Comparison of ENCODE assay signal across 8 cellular contexts in genomic region chr1:12161662-12162458, GRCh38. TPM values are rescaled to one million over a fixed set of nuclear protein-coding genes. Genes with fewer than 3 reads are reported as not detected.
DNase-seq lines count a peak whose midpoint lies in the region; ATAC-seq, FAIRE-seq and TF ChIP-seq lines count a peak whose summit lies in the region.

No MANE protein-coding gene starts in this region.

- DNase-seq in CD4-positive, alpha-beta T cell: peak; percentile 43 to 69 (median 61)
- DNase-seq in T-helper 2 cell treated with Interferon-gamma antibody and Interleukin-4, amounts not matched to agents 5 μg/mL and 100 μg/mL, for 36 hours (ENCODE audit: low spot score): peak; percentile 88
- DNase-seq in GM12878 (ENCODE audit: low read depth, low spot score): peak; percentile 88
- peak; percentile 84 to 92 for DNase-seq in left colon
- peak; percentile 54 to 78 (median 61) for DNase-seq in stimulated activated CD4-positive, alpha-beta T cell treated with anti-CD3 and anti-CD28 coated beads, TNF-alpha, amount 100 ng/mL, for 24 hours (ENCODE audit: low read depth in 3 of 3)
- DNase-seq in germinal center (ENCODE audit: low spot score): no peak

- no TSS peak for BruUV-seq in GM12878 (replicated peaks; lab: Mats Ljungman, UMichigan)

- no peak overlapping the region for H3K4me3 ChIP-seq in GM12878

- WGBS in GM12878 (ENCODE audit: insufficient coverage, insufficient replicate concordance, low lambda C conversion rate, missing lambda C conversion rate): 2% methylated on average over 9 of the region's 9 CpGs

- H3K79me2 ChIP-seq in GM12878 (ENCODE audit: control insufficient read depth, insufficient read depth, low read length): peaks cover 3% of the 10 kb centered on the region

- H3K27me3 Mint-ChIP-seq in CD4-positive, alpha-beta T cell: no peaks in the 10 kb centered on the region
- H3K27me3 Mint-ChIP-seq in T-helper 2 cell treated with Interferon-gamma antibody and Interleukin-4, amounts not matched to agents 5 μg/mL and 100 μg/mL, for 36 hours (ENCODE audit: low read depth): no peaks in the 10 kb centered on the region

- CTCF ChIA-PET in CD4-positive, alpha-beta T cell (lab: Charles Lee): interaction anchor here (1.0 to 2.9 kb wide), 3 partner anchors 15 to 37 kb away, joined by 3 to 16 read pairs (median 8); no protein-coding TSS in a partner anchor
- CTCF ChIA-PET in GM12878 (lab: Yijun Ruan, JAX): interaction anchor here (1.0 to 4.1 kb wide), 8 partner anchors 10 to 48 kb away, joined by 3 to 47 read pairs (median 4); no protein-coding TSS in a partner anchor

- H3K9me3 ChIP-seq in CD4-positive, alpha-beta T cell (ENCODE audit: control insufficient read depth, low read length): no peaks in the 10 kb centered on the region
- H3K9me3 ChIP-seq in GM12878 (replicated peaks; ENCODE audit: control insufficient read depth, insufficient read depth, low read length): no peaks in the 10 kb centered on the region

- peak overlapping the region; percentile 47 for H3K27ac ChIP-seq in CD4-positive, alpha-beta T cell (ENCODE audit: low read depth, low read length)
- peak overlapping the region; percentile 89 for H3K27ac ChIP-seq in GM12878 (ENCODE audit: control insufficient read depth, insufficient read depth)

- POLR2A ChIA-PET in CD4-positive, alpha-beta T cell (lab: Charles Lee): interaction anchor here (0.7 to 5.5 kb wide), 9 partner anchors 9 to 254 kb away, joined by 3 to 62 read pairs (median 6); no protein-coding TSS in a partner anchor
- POLR2A ChIA-PET in GM12878 (lab: Charles Lee): interaction anchor here (0.6 to 5.2 kb wide), 11 partner anchors 10 to 111 kb away, joined by 3 to 166 read pairs (median 4); no protein-coding TSS in a partner anchor

- TF ChIP-seq POLR2A in GM12878 (IDR thresholded peaks at IDR 0.05; ENCODE audit: low read depth, low read length): peak; percentile 69

- in situ Hi-C loops in GM12878 (cut with MboI): loop anchor here (25.0 kb wide), 1 partner anchor 1575 kb away; no protein-coding TSS in a partner anchor

- SMC1A ChIA-PET in GM12878 (lab: Charles Lee; ENCODE audit: uncharacterized antibody, unreplicated experiment): interaction anchor here (0.6 to 20.8 kb wide), 10 partner anchors 14 to 254 kb away, joined by 3 to 347 read pairs (median 3); no protein-coding TSS in a partner anchor

- peak overlapping the region; percentile 59 for H2AFZ ChIP-seq in GM12878 (ENCODE audit: control insufficient read depth, low read depth, low read length)

- no peak for TF ChIP-seq CTCF in CD4-positive, alpha-beta T cell (IDR thresholded peaks at IDR 0.05)
- no peak for TF ChIP-seq CTCF in GM12878 (IDR thresholded peaks at IDR 0.05 in 2 of 3, conservative IDR thresholded peaks at IDR 0.05 in 1 of 3; ENCODE audit: control insufficient read depth in 2 of 3, extremely low read depth in 1 of 3, insufficient read depth in 1 of 3, low read depth in 3 of 3, low read length in 3 of 3)

- peaks cover 79% of the 10 kb centered on the region for H3K4me1 ChIP-seq in GM12878 (ENCODE audit: control insufficient read depth, insufficient read depth, low read length)

- intact Hi-C loops in CD4-positive, alpha-beta T cell (cut with DNase I, micrococcal nuclease): no loop called here
- intact Hi-C loops in GM12878 (cut with micrococcal nuclease; ENCODE audit: unreplicated experiment): loop anchor here (2.0 to 5.0 kb wide), 3 partner anchors 13 to 115 kb away; no protein-coding TSS in a partner anchor
- intact Hi-C loops in left colon (cut with DNase I, micrococcal nuclease): no loop called here

- H3K9me3 Mint-ChIP-seq in CD4-positive, alpha-beta T cell: no peaks in the 10 kb centered on the region
- no peaks in the 10 kb centered on the region for H3K9me3 Mint-ChIP-seq in T-helper 2 cell treated with Interferon-gamma antibody and Interleukin-4, amounts not matched to agents 5 μg/mL and 100 μg/mL, for 36 hours

- peak overlapping the region; percentile 83 for H3K27ac Mint-ChIP-seq in CD4-positive, alpha-beta T cell
- peak overlapping the region; percentile 97 for H3K27ac Mint-ChIP-seq in T-helper 2 cell treated with Interferon-gamma antibody and Interleukin-4, amounts not matched to agents 5 μg/mL and 100 μg/mL, for 36 hours

- peak; percentile 75 for ATAC-seq in CD4-positive, alpha-beta T cell (ENCODE audit: poor library complexity)
- peak; percentile 77 for ATAC-seq in GM19452 (IDR thresholded peaks at IDR 0.05; ENCODE audit: unreplicated experiment)
- peak; percentile 64 for ATAC-seq in HG03565 (IDR thresholded peaks at IDR 0.05; ENCODE audit: unreplicated experiment)
- peak; percentile 87 for ATAC-seq in GM12878
- peak; percentile 89 for ATAC-seq in left colon

- RAD21 ChIA-PET in GM12878 (lab: Charles Lee; ENCODE audit: unreplicated experiment): interaction anchor here (0.7 to 5.1 kb wide), 10 partner anchors 9 to 182 kb away, joined by 3 to 118 read pairs (median 4); no protein-coding TSS in a partner anchor

- no peaks in the 10 kb centered on the region for H3K27me3 ChIP-seq in CD4-positive, alpha-beta T cell (ENCODE audit: control insufficient read depth, insufficient read depth, low read length)
- H3K27me3 ChIP-seq in GM12878 (replicated peaks in 1 of 2; ENCODE audit: control insufficient read depth in 2 of 2, insufficient read depth in 2 of 2, low read length in 1 of 2): no peaks in the 10 kb centered on the region

- H3K4me3 Mint-ChIP-seq in CD4-positive, alpha-beta T cell: peak overlapping the region; percentile 59
- H3K4me3 Mint-ChIP-seq in T-helper 2 cell treated with Interferon-gamma antibody and Interleukin-4, amounts not matched to agents 5 μg/mL and 100 μg/mL, for 36 hours: peak overlapping the region; percentile 71

- peak overlapping the region; percentile 73 for H3K4me2 ChIP-seq in GM12878 (ENCODE audit: control insufficient read depth, insufficient read depth)

- peaks cover 7% of the 10 kb centered on the region for H3K36me3 Mint-ChIP-seq in CD4-positive, alpha-beta T cell (ENCODE audit: low read depth)
- peaks cover 2% of the 10 kb centered on the region for H3K36me3 Mint-ChIP-seq in T-helper 2 cell treated with Interferon-gamma antibody and Interleukin-4, amounts not matched to agents 5 μg/mL and 100 μg/mL, for 36 hours (ENCODE audit: low read depth)

- peak overlapping the region; percentile 52 for H3K9ac ChIP-seq in GM12878 (ENCODE audit: control insufficient read depth, insufficient read depth, low read length)

- no peaks in the 10 kb centered on the region for H3K36me3 ChIP-seq in GM12878 (ENCODE audit: control insufficient read depth in 2 of 2, insufficient read depth in 2 of 2, low read length in 1 of 2)

- TF ChIP-seq EP300 in GM12878 (IDR thresholded peaks at IDR 0.05; ENCODE audit: borderline replicate concordance in 1 of 2, control insufficient read depth in 1 of 2, low read depth in 2 of 2, low read length in 2 of 2): peak; percentile 77 to 88; a peak in 3 of 4 replicates

- no peak for TF ChIP-seq RAD21 in GM12878 (IDR thresholded peaks at IDR 0.05; ENCODE audit: insufficient read depth, low read depth, low read length)

- peaks cover 69% of the 10 kb centered on the region for H3K4me1 Mint-ChIP-seq in CD4-positive, alpha-beta T cell (ENCODE audit: low read depth)
- peaks cover 68% of the 10 kb centered on the region for H3K4me1 Mint-ChIP-seq in T-helper 2 cell treated with Interferon-gamma antibody and Interleukin-4, amounts not matched to agents 5 μg/mL and 100 μg/mL, for 36 hours (ENCODE audit: low read depth)

- H4K20me1 ChIP-seq in GM12878 (ENCODE audit: control insufficient read depth, insufficient read depth): no peaks in the 10 kb centered on the region

- FAIRE-seq in GM12878 (lab: Jason Lieb, UNC): peak; percentile 99

TF ChIP-seq in GM12878, 131 proteins besides CTCF, POLR2A, EP300 and RAD21 (continues in another document):
- TF ChIP-seq KAT2A (conservative IDR thresholded peaks at IDR 0.05; ENCODE audit: control insufficient read depth, low read depth, low read length) (no peak), SRF (IDR thresholded peaks at IDR 0.05; ENCODE audit: low read depth in 2 of 2, low read length in 2 of 2) (0 out of 4 replicates have a peak, but pooled peaks of 1 of the 2 experiments have one; percentile 47), CREM (IDR thresholded peaks at IDR 0.05; ENCODE audit: low read depth) (0 out of 2 replicates have a peak, but pooled peaks have one; percentile 71), POLR2AphosphoS2 (IDR thresholded peaks at IDR 0.05; ENCODE audit: low read depth, low read length) (no peak), CEBPB (IDR thresholded peaks at IDR 0.05; ENCODE audit: borderline replicate concordance in 1 of 2, low read depth in 2 of 2, low read length in 2 of 2) (no peak), TAF1 (IDR thresholded peaks at IDR 0.05; ENCODE audit: borderline replicate concordance, low read depth, low read length) (no peak), ASH2L (IDR thresholded peaks at IDR 0.05; ENCODE audit: borderline replicate concordance, low read depth) (no peak), SMC3 (IDR thresholded peaks at IDR 0.05; ENCODE audit: borderline replicate concordance, low read length) (0 out of 2 replicates have a peak, but pooled peaks have one; percentile 1), NR2F1 (conservative IDR thresholded peaks at IDR 0.05) (peak; percentile 79)

RNA-seq across cellular contexts. Expression of gene TNFRSF1B, which starts 4.9 kb away (rescaled TPM):
- total RNA-seq in CD4-positive, alpha-beta T cell: 10 to 100 TPM; 61.9 to 62.6 TPM
- 88.1 and 95.5 TPM in 2 replicates for total RNA-seq in GM12878 (2013; cell fraction: nucleolus; rRNA removed)
- total RNA-seq in GM12878 (2014; rRNA removed) (33.0 and 39.9 TPM in 2 replicates), GM12878 (2014; rRNA removed; fragmentation: Illumina TruSeq; extraction: Trizol) (22.4 and 24.4 TPM in 2 replicates), GM12878 (2021) (78.8 and 87.2 TPM in 2 replicates), left colon (10 to 100 TPM; 18.6 to 28.3 TPM)
- 22.2 TPM for polyA plus RNA-seq in GM12878 (2011; ENCODE audit: low read depth)
- polyA plus RNA-seq in GM12878 (2011; rRNA removed) (35.0 and 66.4 TPM in 2 replicates), GM12878 (2014; fragmentation: Illumina TruSeq; extraction: Trizol) (15.0 and 32.4 TPM in 2 replicates), GM12878 (2014; fragmentation: Nextera tagmentation; extraction: Ambion mirVana) (10 to 100 TPM; 10.1 to 11.6 TPM), GM12878 (2014; rRNA removed) (47.3 and 53.1 TPM in 2 replicates), GM12878 (2016; fragmentation: Nextera tagmentation; extraction: Ambion mirVana) (10 to 100 TPM; 34.8 to 47.5 TPM)
- polyA plus RNA-seq in GM12878 (2011; cell fraction: cytosol; rRNA removed): 84.0 and 115 TPM in 2 replicates
- polyA plus RNA-seq in GM12878 (2011; cell fraction: nucleus; rRNA removed): 23.9 and 33.3 TPM in 2 replicates
- polyA plus RNA-seq in GM12878 (2012): 50.4 and 50.7 TPM in 2 replicates
- polyA minus RNA-seq in GM12878 (2011; rRNA and poly(A)+ RNA removed): 44.6 and 88.0 TPM in 2 replicates
- 32.2 and 47.0 TPM in 2 replicates for polyA minus RNA-seq in GM12878 (2011; cell fraction: cytosol; rRNA and poly(A)+ RNA removed)
- polyA minus RNA-seq in GM12878 (2011; cell fraction: nucleus; rRNA and poly(A)+ RNA removed): 11.2 and 26.9 TPM in 2 replicates
